Comparison of ENCODE assay signal across 9 cellular contexts in genomic region chr2:131440742-131441468, GRCh38. TPM values are rescaled to one million over a fixed set of nuclear protein-coding genes. Genes with fewer than 3 reads are reported as not detected.
"Had no signal": no experiment of that assay in that cellular context is flagged by ENCODE, and none has a peak within 500 bp of the region (broad histone marks: within the 10 kb centered on the region; RNA-seq: fewer than 3 reads in every experiment).

No MANE protein-coding gene starts in this region.

RNA-seq across cellular contexts. Expression of gene TUBA3D, which starts 35.0 kb away (rescaled TPM):
- total RNA-seq: bronchial epithelial cell; chondrocyte; dermis microvascular lymphatic vessel endothelial cell; endodermal cell; left lung; mucosa of descending colon; naive thymus-derived CD8-positive, alpha-beta T cell; transverse colon had no signal
- polyA plus RNA-seq: keratinocyte; naive thymus-derived CD8-positive, alpha-beta T cell had no signal
